9 cellular contexts compared by ENCODE assay signal in genomic region chr17:67243284-67243683, GRCh38. TPM values are rescaled to one million over a fixed set of nuclear protein-coding genes. Genes with fewer than 3 reads are reported as not detected.
A peak's percentile ranks its signal among the peaks of the same experiment; 100 is the strongest.
DNase-seq lines count a peak whose midpoint lies in the region; ATAC-seq and TF ChIP-seq lines count a peak whose summit lies in the region.
"Had no signal": no experiment of that assay in that cellular context is flagged by ENCODE, and none has a peak within 500 bp of the region (broad histone marks: within the 10 kb centered on the region; RNA-seq: fewer than 3 reads in every experiment).

No MANE protein-coding gene starts in this region.

- intact Hi-C loops in CD8-positive, alpha-beta T cell (cut with DNase I, micrococcal nuclease) = loop anchor here (5.0 to 10.0 kb wide), 4 partner anchors 119 to 782 kb away; partner anchors contain the start of genes NOL11 (in 1 of the 2) and PSMD12 (in 1 of the 2)
- intact Hi-C loops in mammary epithelial cell (cut with micrococcal nuclease) (no loop called here), aorta (cut with DNase I) (loop anchor here in 1 of 2 donors (10.0 kb wide), 1 partner anchor 122 kb away; the partner anchor contains the start of gene PSMD12)

- H3K4me1 Mint-ChIP-seq in CD8-positive, alpha-beta T cell (ENCODE audit: low read depth) = peaks cover 64% of the 10 kb centered on the region
- peaks cover 19 to 63% (median 56%) of the 10 kb centered on the region in 4 donors for H3K4me1 Mint-ChIP-seq in naive thymus-derived CD8-positive, alpha-beta T cell

- peaks cover 35% of the 10 kb centered on the region for H3K4me1 ChIP-seq in CD8-positive, alpha-beta T cell (ENCODE audit: insufficient read depth, low read length)
- peaks cover 38% of the 10 kb centered on the region for H3K4me1 ChIP-seq in Karpas-422 (ENCODE audit: low read length)
- peaks cover 16% of the 10 kb centered on the region for H3K4me1 ChIP-seq in mammary epithelial cell (ENCODE audit: insufficient read depth, low read length)
- H3K4me1 ChIP-seq in aorta (ENCODE audit: control insufficient read depth in 1 of 2, insufficient read depth in 2 of 2, low read length in 2 of 2) = no peaks in the 10 kb centered on the region

- CTCF ChIA-PET in CD8-positive, alpha-beta T cell (lab: Charles Lee) = no interaction called here
- CTCF ChIA-PET in mammary epithelial cell (lab: Charles Lee; ENCODE audit: low non-redundant PET) = no interaction called here

- peak overlapping the region; percentile 94 for H3K9ac ChIP-seq in Karpas-422 (ENCODE audit: low read length)
- H3K9ac ChIP-seq in mammary epithelial cell (ENCODE audit: insufficient read depth, low read length) = no peak overlapping the region

- H2AFZ ChIP-seq in Karpas-422 (ENCODE audit: low read length) (no peak overlapping the region), mammary epithelial cell (ENCODE audit: low read depth, low read length) (no peak overlapping the region)

- peaks cover 39% of the 10 kb centered on the region for H3K36me3 Mint-ChIP-seq in CD8-positive, alpha-beta T cell
- peaks cover 0 to 35% (median 0%) of the 10 kb centered on the region in 3 donors for H3K36me3 Mint-ChIP-seq in naive thymus-derived CD8-positive, alpha-beta T cell

- no peak for DNase-seq in CD8-positive, alpha-beta T cell
- DNase-seq in Karpas-422 = no peak
- no peak for DNase-seq in mammary epithelial cell
- DNase-seq in naive thymus-derived CD8-positive, alpha-beta T cell = no peak
- DNase-seq in GM19238 (ENCODE audit: insufficient read length, low spot score) = no peak
- no peak for DNase-seq in aorta

- ATAC-seq in CD8-positive, alpha-beta T cell = no peak
- no peak for ATAC-seq in naive thymus-derived CD8-positive, alpha-beta T cell
- ATAC-seq in aorta (ENCODE audit: low FRiP score) = no peak
- ATAC-seq in HG02973 (IDR thresholded peaks at IDR 0.05; ENCODE audit: unreplicated experiment) = no peak
- ATAC-seq in GM21529 (IDR thresholded peaks at IDR 0.05; ENCODE audit: unreplicated experiment) = no peak

- H3K9me3 Mint-ChIP-seq in CD8-positive, alpha-beta T cell = no peaks in the 10 kb centered on the region
- no peaks in the 10 kb centered on the region for H3K9me3 Mint-ChIP-seq in naive thymus-derived CD8-positive, alpha-beta T cell

- H3K9me2 ChIP-seq in Karpas-422 (replicated peaks; ENCODE audit: insufficient read depth, low read length) = no peaks in the 10 kb centered on the region

- no peak overlapping the region for H3K27ac ChIP-seq in CD8-positive, alpha-beta T cell (ENCODE audit: low read depth, low read length)
- no peak overlapping the region for H3K27ac ChIP-seq in Karpas-422 (ENCODE audit: low read length)
- no peak overlapping the region for H3K27ac ChIP-seq in mammary epithelial cell (ENCODE audit: insufficient read depth, low read depth, low read length)
- no peak overlapping the region for H3K27ac ChIP-seq in aorta (ENCODE audit: low read depth in 1 of 2, low read length in 2 of 2)
- H3K27ac ChIP-seq: SJSA1 had no signal

- BruUV-seq in mammary epithelial cell (replicated peaks; lab: Mats Ljungman, UMichigan) = TSS peak; percentile 20

- TF ChIP-seq CTCF in CD8-positive, alpha-beta T cell (IDR thresholded peaks at IDR 0.05) = no peak
- TF ChIP-seq CTCF in mammary epithelial cell (conservative IDR thresholded peaks at IDR 0.05 in 1 of 2, IDR thresholded peaks at IDR 0.05 in 1 of 2; ENCODE audit: extremely low read depth in 1 of 2, insufficient read depth in 1 of 2, low read depth in 1 of 2, low read length in 2 of 2) = no peak

- dilution Hi-C loops in mammary epithelial cell (cut with HindIII; ENCODE audit: low sequenced_read_pairs) = no loop called here

- H3K4me3 ChIP-seq in CD8-positive, alpha-beta T cell (ENCODE audit: low read depth, low read length) = no peak overlapping the region
- H3K4me3 ChIP-seq in Karpas-422 (ENCODE audit: low read length) = peak overlapping the region; percentile 80
- peak overlapping the region; percentile 89 to 98 (median 91) for H3K4me3 ChIP-seq in mammary epithelial cell (replicated peaks in 1 of 3; ENCODE audit: insufficient read depth in 1 of 3, low read depth in 2 of 3, low read length in 3 of 3)
- H3K4me3 ChIP-seq in aorta (ENCODE audit: low read length in 2 of 2) = no peak overlapping the region

- 80% methylated on average over 5 of the region's 5 CpGs for WGBS in mammary epithelial cell (ENCODE audit: low coverage, missing lambda C conversion rate)
- 80 to 83% methylated on average over 5 of the region's 5 CpGs for WGBS in aorta, 2 donors

- no peaks in the 10 kb centered on the region for H3K9me3 ChIP-seq in CD8-positive, alpha-beta T cell (ENCODE audit: low read length)
- H3K9me3 ChIP-seq in Karpas-422 (ENCODE audit: low read length) (no peaks in the 10 kb centered on the region), mammary epithelial cell (replicated peaks; ENCODE audit: insufficient read depth, low read length) (no peaks in the 10 kb centered on the region), aorta (ENCODE audit: control insufficient read depth, low read length) (no peaks in the 10 kb centered on the region)
- H3K9me3 ChIP-seq: SJSA1 had no signal

- no peaks in the 10 kb centered on the region for H3K36me3 ChIP-seq in CD8-positive, alpha-beta T cell (ENCODE audit: insufficient read depth, low read length)
- peaks cover 29% of the 10 kb centered on the region for H3K36me3 ChIP-seq in Karpas-422 (ENCODE audit: insufficient read depth, low read length)
- peaks cover 3% of the 10 kb centered on the region for H3K36me3 ChIP-seq in mammary epithelial cell (ENCODE audit: insufficient read depth, low read length)
- H3K36me3 ChIP-seq in aorta (ENCODE audit: control insufficient read depth in 1 of 2, insufficient read depth in 2 of 2, low read length in 1 of 2) = peaks cover 0 to 3% of the 10 kb centered on the region in 2 donors

- H3K27ac Mint-ChIP-seq in CD8-positive, alpha-beta T cell = peak overlapping the region; percentile 89
- peak overlapping the region in 7 of 10 donors; percentile 21 to 95 (median 87) for H3K27ac Mint-ChIP-seq in naive thymus-derived CD8-positive, alpha-beta T cell

- H3K4me3 Mint-ChIP-seq in CD8-positive, alpha-beta T cell = peak overlapping the region; percentile 90
- peak overlapping the region; percentile 88 to 93 (median 88) for H3K4me3 Mint-ChIP-seq in naive thymus-derived CD8-positive, alpha-beta T cell

- in situ Hi-C loops in mammary epithelial cell (cut with MboI; ENCODE audit: low sequenced_read_pairs in 2 of 2) = no loop called here

- H4K20me1 ChIP-seq in Karpas-422 (ENCODE audit: insufficient read depth, low read depth, low read length) (peaks cover 13% of the 10 kb centered on the region; the same call in 1 of the 2 replicates), mammary epithelial cell (ENCODE audit: insufficient read depth, low read length) (no peaks in the 10 kb centered on the region)

- POLR2A ChIA-PET in CD8-positive, alpha-beta T cell (lab: Charles Lee) = no interaction called here
- POLR2A ChIA-PET in naive thymus-derived CD8-positive, alpha-beta T cell (lab: Charles Lee) = interaction anchor here (0.7 kb wide), 1 partner anchor 410 kb away, joined by 3 read pairs; no protein-coding TSS in a partner anchor

- H3K79me2 ChIP-seq in Karpas-422 (ENCODE audit: low read length) = peaks cover 63% of the 10 kb centered on the region
- peaks cover 66% of the 10 kb centered on the region for H3K79me2 ChIP-seq in mammary epithelial cell (ENCODE audit: insufficient read depth, low read length)

- no peaks in the 10 kb centered on the region for H3K27me3 ChIP-seq in CD8-positive, alpha-beta T cell (ENCODE audit: insufficient read depth, low read length)
- H3K27me3 ChIP-seq in Karpas-422 (ENCODE audit: low read length) = no peaks in the 10 kb centered on the region
- H3K27me3 ChIP-seq in mammary epithelial cell (ENCODE audit: insufficient read depth, low read length) = no peaks in the 10 kb centered on the region
- no peaks in the 10 kb centered on the region for H3K27me3 ChIP-seq in aorta (ENCODE audit: control insufficient read depth in 1 of 2, insufficient read depth in 2 of 2, low read length in 1 of 2)
- H3K27me3 ChIP-seq: SJSA1 had no signal

- H3K4me2 ChIP-seq in Karpas-422 (ENCODE audit: low read depth, low read length, poor library complexity, severe bottlenecking) = peak overlapping the region; percentile 82
- peak overlapping the region; percentile 98 for H3K4me2 ChIP-seq in mammary epithelial cell (ENCODE audit: insufficient read depth, low read depth, low read length)

- H3K27me3 Mint-ChIP-seq in CD8-positive, alpha-beta T cell (ENCODE audit: low read depth) = no peaks in the 10 kb centered on the region
- no peaks in the 10 kb centered on the region for H3K27me3 Mint-ChIP-seq in naive thymus-derived CD8-positive, alpha-beta T cell

RNA-seq across cellular contexts. Expression of gene HELZ, which starts 1.7 kb away (rescaled TPM):
- total RNA-seq in CD8-positive, alpha-beta T cell = 100 to 1,000 TPM; 108 to 116 TPM
- 54.9 and 77.9 TPM in 2 replicates for total RNA-seq in Karpas-422 (2014; rRNA removed; shearing (Covaris generic); ENCODE audit: low replicate concordance)
- 10 to 100 TPM; 51.3 to 62.5 TPM for total RNA-seq in mammary epithelial cell
- polyA plus RNA-seq in mammary epithelial cell = 11.9 TPM
- 38.6 TPM for polyA minus RNA-seq in mammary epithelial cell
- total RNA-seq in naive thymus-derived CD8-positive, alpha-beta T cell = 10 to 100 TPM; 69.0 to 75.1 TPM
- polyA plus RNA-seq in naive thymus-derived CD8-positive, alpha-beta T cell = 10 to 100 TPM; 43.0 to 48.6 (median 45.8) TPM
- 10 to 100 TPM; 47.4 to 75.7 TPM for total RNA-seq in aorta
- polyA plus RNA-seq in aorta = 1 to 10 TPM; 2.8 to 3.5 TPM

Comparison
In these comparisons a context has a peak if more than half of its experiments do, and no peak if none do; other contexts are left out.
1. H3K4me3 ChIP-seq: peak in Karpas-422 (single experiment) and mammary epithelial cell (3 of 3); none in CD8-positive, alpha-beta T cell (single experiment) and aorta (0 of 2).